In genomic region chr14:54450535-54450934, GRCh38 we compare ENCODE assay signal across 1 cellular context.
TF ChIP-seq lines count a peak whose summit lies in the region.

No MANE protein-coding gene starts in this region.

TF ChIP-seq in HepG2, 621 proteins besides CTCF, POLR2A, EP300 and RAD21:
- no peak for TF ChIP-seq FOSL2 (CRISPR knock-in tag; IDR thresholded peaks at IDR 0.05)
- no peak for TF ChIP-seq FIP1L1 (IDR thresholded peaks at IDR 0.05; ENCODE audit: borderline replicate concordance, insufficient read depth, low read depth, low read length)
- no peak for TF ChIP-seq ZNF546 (CRISPR knock-in tag; conservative IDR thresholded peaks at IDR 0.05)
- TF ChIP-seq KDM3A (CRISPR knock-in tag; IDR thresholded peaks at IDR 0.05; ENCODE audit: low read depth), result 0 out of 2 replicates have a peak, but pooled peaks have one; percentile 1
- 0 out of 2 replicates have a peak, but pooled peaks have one; percentile 62 for TF ChIP-seq GFI1 (CRISPR knock-in tag; IDR thresholded peaks at IDR 0.05; ENCODE audit: borderline replicate concordance)
- TF ChIP-seq ZNF253 (CRISPR knock-in tag; IDR thresholded peaks at IDR 0.05; ENCODE audit: borderline replicate concordance), result no peak
TF ChIP-seq in HepG2: peak in this region for 2.
